Comparison of ENCODE assay signal across 7 cellular contexts in genomic region chr12:6869049-6870021, GRCh38.
DNase-seq lines count a peak whose midpoint lies in the region; ATAC-seq and TF ChIP-seq lines count a peak whose summit lies in the region.

No MANE protein-coding gene starts in this region.

- peak; percentile 92 for TF ChIP-seq CTCF in GM13977 (IDR thresholded peaks at IDR 0.05; ENCODE audit: extremely low read depth, insufficient read depth, missing control alignments)

- ATAC-seq in GM18505 (IDR thresholded peaks at IDR 0.05; ENCODE audit: unreplicated experiment) = no peak

- DNase-seq in GM13977 (ENCODE audit: low spot score) (peak; percentile 82), NCI-H2081 treated with DMSO at 0.1 percent for 48 hours (lab: John Stamatoyannopoulos, UW) (peak; percentile 23), UCSD-AML1 (lab: John Stamatoyannopoulos, UW; ENCODE audit: unreplicated experiment) (peak; percentile 75), T47D (ENCODE audit: low read depth in 1 of 2, low spot score in 1 of 2) (peak; percentile 18 to 65), iris pigment epithelial cell (ENCODE audit: low read depth) (peak; percentile 61)
- DNase-seq in stimulated activated CD4-positive, alpha-beta T cell treated with anti-CD3 and anti-CD28 coated beads, Interleukin-12 subunit alpha, Interleukin-12 subunit beta, amount 100 ng/mL, for 24 hours (ENCODE audit: low read depth in 2 of 2) = peak; percentile 60 to 79

- no peak for TF ChIP-seq POLR2A in GM18505 (IDR thresholded peaks at IDR 0.05; ENCODE audit: borderline replicate concordance, extremely low read depth, insufficient read depth, insufficient read length)

- in situ Hi-C loops in GM13977 (cut with MboI; ENCODE audit: low pct_unique_long_range_greater_than_20kb, low sequenced_read_pairs, unreplicated experiment) = no loop called here
- in situ Hi-C loops in T47D (cut with HindIII; ENCODE audit: low pct_unique_long_range_greater_than_20kb, low sequenced_read_pairs) = no loop called here

Comparison
In these comparisons a context has a peak if more than half of its experiments do, and no peak if none do; other contexts are left out.
1. DNase-seq: peak in every context shown above with its lines; median percentile 82 in GM13977; 75 in UCSD-AML1; 70 in stimulated activated CD4-positive, alpha-beta T cell treated with anti-CD3 and anti-CD28 coated beads, Interleukin-12 subunit alpha, Interleukin-12 subunit beta, amount 100 ng/mL, for 24 hours; 61 in iris pigment epithelial cell; 42 in T47D; 23 in NCI-H2081 treated with DMSO at 0.1 percent for 48 hours.